ENCODE assay signal across 12 cellular contexts in genomic region chr20:46343358-46344357, GRCh38. TPM values are rescaled to one million over a fixed set of nuclear protein-coding genes. Genes with fewer than 3 reads are reported as not detected.
DNase-seq lines count a peak whose midpoint lies in the region; ATAC-seq and TF ChIP-seq lines count a peak whose summit lies in the region.
"Had no signal": no experiment of that assay in that cellular context is flagged by ENCODE, and none has a peak within 500 bp of the region (broad histone marks: within the 10 kb centered on the region; RNA-seq: fewer than 3 reads in every experiment).

No MANE protein-coding gene starts in this region.

- H3K27ac ChIP-seq in Karpas-422 (ENCODE audit: low read length), result peak overlapping the region; percentile 82
- no peak overlapping the region for H3K27ac ChIP-seq in parathyroid adenoma

- peak overlapping the region; percentile 60 for H3K9ac ChIP-seq in Karpas-422 (ENCODE audit: low read length)
- no peak overlapping the region for H3K9ac ChIP-seq in parathyroid adenoma

- peak overlapping the region; percentile 31; the same call in 1 of the 2 replicates for H3K4me3 ChIP-seq in Karpas-422 (ENCODE audit: low read length)
- no peak overlapping the region for H3K4me3 ChIP-seq in parathyroid adenoma (ENCODE audit: low read depth, low read length)

- H3K9me2 ChIP-seq in Karpas-422 (replicated peaks; ENCODE audit: insufficient read depth, low read length), result no peaks in the 10 kb centered on the region

- H3K4me1 ChIP-seq in Karpas-422 (ENCODE audit: low read length) (peaks cover 69% of the 10 kb centered on the region), parathyroid adenoma (peaks cover 9% of the 10 kb centered on the region)

- DNase-seq in NCI-H510A treated with DMSO at 0.1 percent for 48 hours (lab: John Stamatoyannopoulos, UW), result peak; percentile 22
- DNase-seq in NCI-H510A (lab: John Stamatoyannopoulos, UW), result no peak
- peak; percentile 73 for DNase-seq in Karpas-422
- DNase-seq in cerebellar cortex (ENCODE audit: low spot score), result peak; percentile 37
- no peak for DNase-seq in middle frontal gyrus (ENCODE audit: extremely low spot score, low spot score)
- DNase-seq in occipital lobe (lab: John Stamatoyannopoulos, UW), result no peak
- DNase-seq: activated CD8-positive, alpha-beta memory T cell treated with anti-CD3 and anti-CD28 coated beads, Interleukin-2, amount 50 U/mL, for 48 hours; central memory CD4-positive, alpha-beta T cell; NCI-H2029 treated with DMSO at 0.1 percent for 48 hours had no signal

- H2AFZ ChIP-seq in Karpas-422 (ENCODE audit: low read length) (no peak overlapping the region), parathyroid adenoma (peak overlapping the region; percentile 54)

- H3K4me2 ChIP-seq in Karpas-422 (ENCODE audit: low read depth, low read length, poor library complexity, severe bottlenecking) (peak overlapping the region; percentile 64), parathyroid adenoma (ENCODE audit: low read length) (no peak overlapping the region)

- H3K79me2 ChIP-seq in Karpas-422 (ENCODE audit: low read length) (no peaks in the 10 kb centered on the region), parathyroid adenoma (no peaks in the 10 kb centered on the region)

- no peak for TF ChIP-seq CTCF in parathyroid adenoma (IDR thresholded peaks at IDR 0.05)

- ATAC-seq in GM21825 (IDR thresholded peaks at IDR 0.05; ENCODE audit: unreplicated experiment), result no peak

- H4K20me1 ChIP-seq in Karpas-422 (ENCODE audit: insufficient read depth, low read depth, low read length), result no peaks in the 10 kb centered on the region

- H3K36me3 ChIP-seq in Karpas-422 (ENCODE audit: insufficient read depth, low read length) (peaks cover 10% of the 10 kb centered on the region), parathyroid adenoma (ENCODE audit: control insufficient read depth, insufficient read depth, low read length) (no peaks in the 10 kb centered on the region)

- H3K9me3 ChIP-seq in Karpas-422 (ENCODE audit: low read length), result no peaks in the 10 kb centered on the region
- H3K9me3 ChIP-seq in parathyroid adenoma (ENCODE audit: control insufficient read depth, low read length), result no peaks in the 10 kb centered on the region

- H3K27me3 ChIP-seq in Karpas-422 (ENCODE audit: low read length) (no peaks in the 10 kb centered on the region), parathyroid adenoma (ENCODE audit: control insufficient read depth, insufficient read depth, low read length) (no peaks in the 10 kb centered on the region)

RNA-seq across cellular contexts. Expression of gene CDH22, which starts 35.4 kb away (rescaled TPM):
- total RNA-seq in Karpas-422 (2014; rRNA removed; shearing (Covaris generic); ENCODE audit: low replicate concordance), result 5.5 and 6.4 TPM in 2 replicates
- 0.31 TPM for total RNA-seq in occipital lobe
- total RNA-seq: fibroblast of villous mesenchyme had no signal

Comparison
In these comparisons a context has a peak if more than half of its experiments do, and no peak if none do; other contexts are left out.
1. DNase-seq: peak in NCI-H510A treated with DMSO at 0.1 percent for 48 hours (single experiment), Karpas-422 (single experiment) and cerebellar cortex (single experiment); none in NCI-H510A (single experiment), middle frontal gyrus (single experiment) and occipital lobe (single experiment).